ENCODE assay signal across 20 cellular contexts in the genomic region with DNA sequence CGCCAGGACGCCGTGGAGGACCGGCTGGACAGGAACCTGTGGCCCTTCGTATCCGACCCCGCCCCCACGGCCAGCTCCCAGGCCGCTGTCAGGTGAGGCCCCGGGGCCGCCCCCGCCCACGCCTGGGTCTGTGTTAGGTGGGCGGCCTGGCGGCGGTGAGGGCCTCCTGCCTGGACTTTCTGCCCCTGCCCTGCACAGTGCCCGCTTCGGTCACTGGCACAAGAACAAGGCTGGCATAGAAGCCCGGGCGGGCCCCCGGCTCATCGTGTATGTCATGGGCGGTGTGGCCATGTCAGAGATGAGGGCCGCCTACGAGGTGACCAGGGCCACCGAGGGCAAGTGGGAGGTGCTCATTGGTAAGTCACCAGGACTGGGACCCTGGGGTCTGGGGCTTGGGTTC. TPM values are rescaled to one million over a fixed set of nuclear protein-coding genes. Genes with fewer than 3 reads are reported as not detected.
DNase-seq lines count a peak whose midpoint lies in the region; ATAC-seq and TF ChIP-seq lines count a peak whose summit lies in the region.
"Had no signal": no experiment of that assay in that cellular context is flagged by ENCODE, and none has a peak within 500 bp of the region (broad histone marks: within the 10 kb centered on the region; RNA-seq: fewer than 3 reads in every experiment).

No MANE protein-coding gene starts in this region.

- WGBS in right cardiac atrium = 86% methylated on average over 26 of the region's 26 CpGs

- no peak for TF ChIP-seq CTCF in right atrium auricular region (IDR thresholded peaks at IDR 0.05)
- TF ChIP-seq CTCF in osteoblast (IDR thresholded peaks at IDR 0.05; ENCODE audit: extremely low read depth, low read depth, low read length) = no peak

- H3K4me2 ChIP-seq in osteoblast (ENCODE audit: insufficient read depth, low read length) = no peak overlapping the region
- H3K4me2 ChIP-seq: GM23338 had no signal

- H3K36me3 ChIP-seq in right atrium auricular region = no peaks in the 10 kb centered on the region
- H3K36me3 ChIP-seq in osteoblast (ENCODE audit: insufficient read depth, low read length) = no peaks in the 10 kb centered on the region

- no peaks in the 10 kb centered on the region for H3K79me2 ChIP-seq in osteoblast (ENCODE audit: insufficient read depth, low read length)

- H3K4me3 ChIP-seq in right cardiac atrium (ENCODE audit: low read length) (no peak overlapping the region), right atrium auricular region (no peak overlapping the region), osteoblast (ENCODE audit: insufficient read depth, low read length) (no peak overlapping the region)
- H3K4me3 ChIP-seq: GM23338 had no signal

- H3K9me3 ChIP-seq in right cardiac atrium (ENCODE audit: control insufficient read depth, low read length) (no peaks in the 10 kb centered on the region), right atrium auricular region (no peaks in the 10 kb centered on the region), osteoblast (ENCODE audit: low read depth, low read length) (no peaks in the 10 kb centered on the region)

- H3K4me1 ChIP-seq in right cardiac atrium (ENCODE audit: control insufficient read depth, insufficient read depth, low read length) = no peaks in the 10 kb centered on the region
- H3K4me1 ChIP-seq in right atrium auricular region = peaks cover 0 to 4% of the 10 kb centered on the region in 2 donors
- peaks cover 1% of the 10 kb centered on the region for H3K4me1 ChIP-seq in osteoblast (ENCODE audit: insufficient read depth, low read length)

- H3K27me3 ChIP-seq in right cardiac atrium (ENCODE audit: control insufficient read depth, insufficient read depth) (no peaks in the 10 kb centered on the region), right atrium auricular region (no peaks in the 10 kb centered on the region), osteoblast (ENCODE audit: insufficient read depth, low read length) (no peaks in the 10 kb centered on the region)

- H4K20me1 ChIP-seq in osteoblast (ENCODE audit: insufficient read depth, low read length) = no peaks in the 10 kb centered on the region

- peak in 2 of 3 donors; percentile 50 to 60 for DNase-seq in right cardiac atrium
- no peak for DNase-seq in right atrium auricular region (ENCODE audit: low spot score)
- no peak for DNase-seq in left colon
- DNase-seq in osteoblast (ENCODE audit: insufficient read length, low spot score, missing footprints) = peak; percentile 8
- DNase-seq in hypothalamus (lab: John Stamatoyannopoulos, UW) = no peak
- DNase-seq in DMS79 (lab: John Stamatoyannopoulos, UW) = no peak
- DNase-seq: C1 segment of cervical spinal cord, Calu3, COR-L47, DMS53, DND-41, H9, HFFc6 had no signal

- no peak overlapping the region for H2AFZ ChIP-seq in osteoblast (ENCODE audit: low read length)
- H2AFZ ChIP-seq: GM23338 had no signal

- intact Hi-C loops in right cardiac atrium (cut with DNase I) (no loop called here), left colon (cut with DNase I, micrococcal nuclease) (no loop called here)

- H3K27ac ChIP-seq in right cardiac atrium (ENCODE audit: low read length) (no peak overlapping the region), right atrium auricular region (no peak overlapping the region), osteoblast (ENCODE audit: low read depth, low read length) (no peak overlapping the region)

- ATAC-seq in right cardiac atrium (no peak), left colon (peak; percentile 2)
- ATAC-seq: GM23338, HCT116 had no signal

RNA-seq across cellular contexts. Expression of a gene that starts 10.2 kb away (rescaled TPM):
- 10 to 100 TPM in 1 of 4 donors, 1 to 10 TPM in 3; 6.8 to 12.1 (median 9.2) TPM for total RNA-seq in right cardiac atrium
- 5.0 TPM for polyA plus RNA-seq in right cardiac atrium
- total RNA-seq in right atrium auricular region = 10 to 100 TPM in 1 of 2 donors, 1 to 10 TPM in 1; 6.4 to 14.9 TPM
- total RNA-seq in left colon = 100 to 1,000 TPM; 186 to 209 TPM
- 1.2 and 3.3 TPM in 2 replicates for total RNA-seq in osteoblast

RNA-seq across cellular contexts. Expression of a gene that starts 13.6 kb away (rescaled TPM):
- not detected for total RNA-seq in right cardiac atrium
- polyA plus RNA-seq in right cardiac atrium = 0.34 TPM
- total RNA-seq in right atrium auricular region = not detected
- under 1 TPM in 1 of 2 donors, not detected in 1; 0.73 TPM for total RNA-seq in left colon
- not detected in 2 replicates for total RNA-seq in osteoblast
- total RNA-seq: A172, A673, Calu3, GM23338, H4, H9, HFFc6 had no signal
- polyA plus RNA-seq: BJ, GM23338 had no signal

RNA-seq across cellular contexts. Expression of a gene that starts 17.6 kb away (rescaled TPM):
- total RNA-seq in right cardiac atrium (100 to 1,000 TPM; 136 to 194 (median 167) TPM), right atrium auricular region (10 to 100 TPM; 12.0 to 23.1 TPM), left colon (100 to 1,000 TPM; 100 to 123 TPM), osteoblast (9.0 and 9.4 TPM in 2 replicates)
- 191 TPM for polyA plus RNA-seq in right cardiac atrium

RNA-seq across cellular contexts. Expression of a gene that starts 17.8 kb away (rescaled TPM):
- 10 to 100 TPM; 18.9 to 27.3 (median 26.0) TPM for total RNA-seq in right cardiac atrium
- polyA plus RNA-seq in right cardiac atrium = 19.0 TPM
- total RNA-seq in right atrium auricular region = 10 to 100 TPM; 21.5 to 25.9 TPM
- 10 to 100 TPM; 23.6 to 29.4 TPM for total RNA-seq in left colon
- 35.9 and 40.5 TPM in 2 replicates for total RNA-seq in osteoblast

RNA-seq across cellular contexts. Expression of a gene that starts 21.7 kb away (rescaled TPM):
- total RNA-seq in right cardiac atrium (1 to 10 TPM in 1 of 4 donors, under 1 TPM in 2, not detected in 1; 0.49 to 1.7 (median 0.78) TPM), right atrium auricular region (not detected), left colon (not detected), osteoblast (not detected in 2 replicates)
- 7.2 TPM for polyA plus RNA-seq in right cardiac atrium
- total RNA-seq: A172; A673; Calu3; CD4-positive, alpha-beta memory T cell; GM23338; H4; H9; HFFc6 had no signal
- polyA plus RNA-seq: BJ, GM23338 had no signal

Comparison
In these comparisons a context has a peak if more than half of its experiments do, and no peak if none do; other contexts are left out.
1. DNase-seq: peak in right cardiac atrium (2 of 3) and osteoblast (single experiment); none in right atrium auricular region (single experiment), left colon (0 of 2), hypothalamus (0 of 51) and DMS79 (single experiment).
2. RNA of a gene that starts 10.2 kb away (total RNA-seq): 186 to 209 TPM in left colon; 6.4 to 14.9 TPM in right atrium auricular region, 6.8 to 12.1 TPM in right cardiac atrium and 1.2 to 3.3 TPM in osteoblast; every median in the first group is over 10 times any median in the second.